Comparison of ENCODE assay signal across 13 cellular contexts in the genomic region with DNA sequence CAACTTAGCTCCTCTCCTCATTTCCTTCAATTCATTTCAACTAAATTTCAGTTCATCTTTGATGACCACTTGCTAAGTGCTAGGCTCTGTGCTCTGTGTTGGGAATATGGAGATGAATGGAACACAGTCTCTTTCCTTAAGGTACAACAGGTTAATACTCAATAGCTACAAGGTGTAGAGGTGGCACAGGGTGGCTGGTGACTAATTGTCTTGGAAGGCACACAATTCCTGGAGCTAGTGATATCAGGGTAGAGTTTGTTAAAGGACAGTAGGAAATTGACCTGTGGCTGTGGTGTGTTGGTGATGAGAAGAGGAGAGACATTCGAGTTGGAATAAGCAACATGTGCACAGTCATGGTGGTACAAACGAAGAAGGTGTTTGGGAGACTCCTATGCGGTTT.
"Had no signal": no experiment of that assay in that cellular context is flagged by ENCODE, and none has a peak within 500 bp of the region (broad histone marks: within the 10 kb centered on the region; RNA-seq: fewer than 3 reads in every experiment).

No MANE protein-coding gene starts in this region.

- H3K9me3 Mint-ChIP-seq: effector memory CD8-positive, alpha-beta T cell; mesothelial cell of epicardium had no signal

- H3K27me3 Mint-ChIP-seq: effector memory CD8-positive, alpha-beta T cell had no signal

- H3K27ac ChIP-seq: parathyroid adenoma, sigmoid colon, tibial artery, uterus had no signal

- H3K9me3 ChIP-seq: sigmoid colon, spleen, tibial artery, uterus had no signal

- H3K4me3 ChIP-seq: sigmoid colon, spleen, tibial artery, uterus had no signal

- H3K27ac Mint-ChIP-seq: mesothelial cell of epicardium had no signal

- H3K4me1 ChIP-seq: parathyroid adenoma, sigmoid colon, uterus had no signal

- H3K36me3 ChIP-seq: sigmoid colon, spleen, tibial artery, uterus had no signal

- DNase-seq: activated CD4-positive, alpha-beta T cell treated with anti-CD3 and anti-CD28 coated beads, Interleukin-2, amount 50 U/mL, for 1 hour; activated gamma-delta T cell treated with Interleukin-2 at 50 U/mL for 16 hours; dermis blood vessel endothelial cell; effector memory CD8-positive, alpha-beta T cell; foreskin melanocyte; kidney glomerular epithelial cell; sigmoid colon; spleen; stimulated activated CD4-positive, alpha-beta T cell treated with anti-CD3 and anti-CD28 coated beads, Interleukin-1b, Interleukin-23, amount 100 ng/mL, for 48 hours; tibial artery; uterus had no signal

- H3K4me3 Mint-ChIP-seq: mesothelial cell of epicardium had no signal

- H3K36me3 Mint-ChIP-seq: mesothelial cell of epicardium had no signal
